In the genomic region with DNA sequence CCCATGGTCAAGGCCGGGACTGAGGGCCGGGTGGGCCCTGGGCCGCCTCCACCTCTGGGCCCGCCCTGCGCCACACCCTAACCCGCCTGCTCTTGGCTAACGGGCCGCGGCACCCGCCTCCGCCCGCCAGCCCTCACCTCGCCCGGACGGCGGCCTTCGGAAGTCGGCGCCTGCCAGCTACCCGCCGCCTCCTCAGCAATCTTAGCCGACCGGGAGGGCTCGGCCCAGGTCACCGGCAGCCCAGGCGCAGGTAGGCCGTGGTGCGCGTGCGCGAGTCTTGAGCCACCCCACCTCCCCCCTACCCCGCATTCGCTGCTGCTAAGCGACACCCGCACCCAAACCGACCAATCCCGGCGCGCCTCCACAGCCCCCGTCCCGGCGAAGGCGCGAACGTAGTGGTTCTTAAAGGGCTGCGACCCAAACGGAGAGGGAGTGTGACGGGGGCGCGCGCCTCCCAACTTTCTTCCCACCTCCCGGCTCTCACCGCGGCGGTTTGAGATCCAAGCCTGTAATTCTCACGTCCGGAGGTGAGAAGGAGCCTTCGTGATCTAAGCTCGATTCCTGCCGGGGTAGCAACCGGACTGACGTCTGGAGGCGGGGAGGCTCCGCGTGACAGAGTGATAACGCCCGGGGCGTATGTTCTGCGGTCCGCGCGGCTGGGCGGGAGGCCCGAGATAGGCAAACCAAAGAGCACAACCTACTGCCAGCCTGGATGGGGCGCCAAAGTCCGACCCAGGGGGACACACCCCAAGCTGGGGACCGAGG, we compare ENCODE assay signal across 1 cellular context.
TF ChIP-seq lines count a peak whose summit lies in the region.

A gene with protein sequence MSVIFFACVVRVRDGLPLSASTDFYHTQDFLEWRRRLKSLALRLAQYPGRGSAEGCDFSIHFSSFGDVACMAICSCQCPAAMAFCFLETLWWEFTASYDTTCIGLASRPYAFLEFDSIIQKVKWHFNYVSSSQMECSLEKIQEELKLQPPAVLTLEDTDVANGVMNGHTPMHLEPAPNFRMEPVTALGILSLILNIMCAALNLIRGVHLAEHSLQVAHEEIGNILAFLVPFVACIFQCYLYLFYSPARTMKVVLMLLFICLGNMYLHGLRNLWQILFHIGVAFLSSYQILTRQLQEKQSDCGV (minus strand): TSS at position 259 of the 765 bp plus-strand sequence. CDS start 12,921 bp downstream, outside the sequence.

TF ChIP-seq in HepG2, 621 proteins besides CTCF, POLR2A, EP300 and RAD21 (continued from another document and continues in another):
- no peak for TF ChIP-seq TCF7L2 (IDR thresholded peaks at IDR 0.05; ENCODE audit: low read depth, low read length)
- no peak; the same call in 1 of the 2 replicates for TF ChIP-seq ISX (CRISPR knock-in tag; conservative IDR thresholded peaks at IDR 0.05)
- TF ChIP-seq GABPA (IDR thresholded peaks at IDR 0.05; ENCODE audit: low read depth, low read length), result no peak
- TF ChIP-seq GABPA (CRISPR knock-in tag; IDR thresholded peaks at IDR 0.05; ENCODE audit: low read depth), result no peak
- TF ChIP-seq, protein P1, sequence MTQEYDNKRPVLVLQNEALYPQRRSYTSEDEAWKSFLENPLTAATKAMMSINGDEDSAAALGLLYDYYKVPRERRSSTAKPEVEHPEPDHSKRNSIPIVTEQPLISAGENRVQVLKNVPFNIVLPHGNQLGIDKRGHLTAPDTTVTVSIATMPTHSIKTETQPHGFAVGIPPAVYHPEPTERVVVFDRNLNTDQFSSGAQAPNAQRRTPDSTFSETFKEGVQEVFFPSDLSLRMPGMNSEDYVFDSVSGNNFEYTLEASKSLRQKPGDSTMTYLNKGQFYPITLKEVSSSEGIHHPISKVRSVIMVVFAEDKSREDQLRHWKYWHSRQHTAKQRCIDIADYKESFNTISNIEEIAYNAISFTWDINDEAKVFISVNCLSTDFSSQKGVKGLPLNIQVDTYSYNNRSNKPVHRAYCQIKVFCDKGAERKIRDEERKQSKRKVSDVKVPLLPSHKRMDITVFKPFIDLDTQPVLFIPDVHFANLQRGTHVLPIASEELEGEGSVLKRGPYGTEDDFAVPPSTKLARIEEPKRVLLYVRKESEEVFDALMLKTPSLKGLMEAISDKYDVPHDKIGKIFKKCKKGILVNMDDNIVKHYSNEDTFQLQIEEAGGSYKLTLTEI (CRISPR knock-in tag; conservative IDR thresholded peaks at IDR 0.05), result no peak
- TF ChIP-seq, protein P2, sequence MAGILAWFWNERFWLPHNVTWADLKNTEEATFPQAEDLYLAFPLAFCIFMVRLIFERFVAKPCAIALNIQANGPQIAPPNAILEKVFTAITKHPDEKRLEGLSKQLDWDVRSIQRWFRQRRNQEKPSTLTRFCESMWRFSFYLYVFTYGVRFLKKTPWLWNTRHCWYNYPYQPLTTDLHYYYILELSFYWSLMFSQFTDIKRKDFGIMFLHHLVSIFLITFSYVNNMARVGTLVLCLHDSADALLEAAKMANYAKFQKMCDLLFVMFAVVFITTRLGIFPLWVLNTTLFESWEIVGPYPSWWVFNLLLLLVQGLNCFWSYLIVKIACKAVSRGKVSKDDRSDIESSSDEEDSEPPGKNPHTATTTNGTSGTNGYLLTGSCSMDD (CRISPR knock-in tag; IDR thresholded peaks at IDR 0.05), result no peak
- TF ChIP-seq ZNF562 (CRISPR knock-in tag; IDR thresholded peaks at IDR 0.05; ENCODE audit: borderline replicate concordance), result no peak
- TF ChIP-seq PPARG (CRISPR knock-in tag; conservative IDR thresholded peaks at IDR 0.05), result 0 out of 2 replicates have a peak, but pooled peaks have one; percentile 12
- peak; percentile 85; the same call in 1 of the 2 replicates for TF ChIP-seq AHR (CRISPR knock-in tag; IDR thresholded peaks at IDR 0.05)
- TF ChIP-seq, protein P3, sequence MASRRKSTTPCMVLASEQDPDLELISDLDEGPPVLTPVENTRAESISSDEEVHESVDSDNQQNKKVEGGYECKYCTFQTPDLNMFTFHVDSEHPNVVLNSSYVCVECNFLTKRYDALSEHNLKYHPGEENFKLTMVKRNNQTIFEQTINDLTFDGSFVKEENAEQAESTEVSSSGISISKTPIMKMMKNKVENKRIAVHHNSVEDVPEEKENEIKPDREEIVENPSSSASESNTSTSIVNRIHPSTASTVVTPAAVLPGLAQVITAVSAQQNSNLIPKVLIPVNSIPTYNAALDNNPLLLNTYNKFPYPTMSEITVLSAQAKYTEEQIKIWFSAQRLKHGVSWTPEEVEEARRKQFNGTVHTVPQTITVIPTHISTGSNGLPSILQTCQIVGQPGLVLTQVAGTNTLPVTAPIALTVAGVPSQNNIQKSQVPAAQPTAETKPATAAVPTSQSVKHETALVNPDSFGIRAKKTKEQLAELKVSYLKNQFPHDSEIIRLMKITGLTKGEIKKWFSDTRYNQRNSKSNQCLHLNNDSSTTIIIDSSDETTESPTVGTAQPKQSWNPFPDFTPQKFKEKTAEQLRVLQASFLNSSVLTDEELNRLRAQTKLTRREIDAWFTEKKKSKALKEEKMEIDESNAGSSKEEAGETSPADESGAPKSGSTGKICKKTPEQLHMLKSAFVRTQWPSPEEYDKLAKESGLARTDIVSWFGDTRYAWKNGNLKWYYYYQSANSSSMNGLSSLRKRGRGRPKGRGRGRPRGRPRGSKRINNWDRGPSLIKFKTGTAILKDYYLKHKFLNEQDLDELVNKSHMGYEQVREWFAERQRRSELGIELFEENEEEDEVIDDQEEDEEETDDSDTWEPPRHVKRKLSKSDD (CRISPR knock-in tag; IDR thresholded peaks at IDR 0.05; ENCODE audit: low read depth), result no peak
- TF ChIP-seq ZNF17 (CRISPR knock-in tag; IDR thresholded peaks at IDR 0.05), result no peak
- TF ChIP-seq, protein P4, sequence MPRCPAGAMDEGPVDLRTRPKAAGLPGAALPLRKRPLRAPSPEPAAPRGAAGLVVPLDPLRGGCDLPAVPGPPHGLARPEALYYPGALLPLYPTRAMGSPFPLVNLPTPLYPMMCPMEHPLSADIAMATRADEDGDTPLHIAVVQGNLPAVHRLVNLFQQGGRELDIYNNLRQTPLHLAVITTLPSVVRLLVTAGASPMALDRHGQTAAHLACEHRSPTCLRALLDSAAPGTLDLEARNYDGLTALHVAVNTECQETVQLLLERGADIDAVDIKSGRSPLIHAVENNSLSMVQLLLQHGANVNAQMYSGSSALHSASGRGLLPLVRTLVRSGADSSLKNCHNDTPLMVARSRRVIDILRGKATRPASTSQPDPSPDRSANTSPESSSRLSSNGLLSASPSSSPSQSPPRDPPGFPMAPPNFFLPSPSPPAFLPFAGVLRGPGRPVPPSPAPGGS (CRISPR knock-in tag; IDR thresholded peaks at IDR 0.05), result peak; percentile 72; the same call in 1 of the 2 replicates
- TF ChIP-seq ZFAT (CRISPR knock-in tag; conservative IDR thresholded peaks at IDR 0.05), result no peak
- 0 out of 2 replicates have a peak, but pooled peaks have one; percentile 30 for TF ChIP-seq ZNF788 (CRISPR knock-in tag; IDR thresholded peaks at IDR 0.05; ENCODE audit: borderline replicate concordance)
- TF ChIP-seq PITX1 (CRISPR knock-in tag; IDR thresholded peaks at IDR 0.05), result peak; percentile 52; the same call in 1 of the 2 replicates
- no peak for TF ChIP-seq MATR3 (CRISPR knock-in tag; IDR thresholded peaks at IDR 0.05)
- TF ChIP-seq, protein P5, sequence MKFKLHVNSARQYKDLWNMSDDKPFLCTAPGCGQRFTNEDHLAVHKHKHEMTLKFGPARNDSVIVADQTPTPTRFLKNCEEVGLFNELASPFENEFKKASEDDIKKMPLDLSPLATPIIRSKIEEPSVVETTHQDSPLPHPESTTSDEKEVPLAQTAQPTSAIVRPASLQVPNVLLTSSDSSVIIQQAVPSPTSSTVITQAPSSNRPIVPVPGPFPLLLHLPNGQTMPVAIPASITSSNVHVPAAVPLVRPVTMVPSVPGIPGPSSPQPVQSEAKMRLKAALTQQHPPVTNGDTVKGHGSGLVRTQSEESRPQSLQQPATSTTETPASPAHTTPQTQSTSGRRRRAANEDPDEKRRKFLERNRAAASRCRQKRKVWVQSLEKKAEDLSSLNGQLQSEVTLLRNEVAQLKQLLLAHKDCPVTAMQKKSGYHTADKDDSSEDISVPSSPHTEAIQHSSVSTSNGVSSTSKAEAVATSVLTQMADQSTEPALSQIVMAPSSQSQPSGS (CRISPR knock-in tag; IDR thresholded peaks at IDR 0.05), result peak; percentile 41; the same call in 1 of the 2 replicates
- TF ChIP-seq NFKBIZ (CRISPR knock-in tag; IDR thresholded peaks at IDR 0.05), result no peak
- TF ChIP-seq, protein P6, sequence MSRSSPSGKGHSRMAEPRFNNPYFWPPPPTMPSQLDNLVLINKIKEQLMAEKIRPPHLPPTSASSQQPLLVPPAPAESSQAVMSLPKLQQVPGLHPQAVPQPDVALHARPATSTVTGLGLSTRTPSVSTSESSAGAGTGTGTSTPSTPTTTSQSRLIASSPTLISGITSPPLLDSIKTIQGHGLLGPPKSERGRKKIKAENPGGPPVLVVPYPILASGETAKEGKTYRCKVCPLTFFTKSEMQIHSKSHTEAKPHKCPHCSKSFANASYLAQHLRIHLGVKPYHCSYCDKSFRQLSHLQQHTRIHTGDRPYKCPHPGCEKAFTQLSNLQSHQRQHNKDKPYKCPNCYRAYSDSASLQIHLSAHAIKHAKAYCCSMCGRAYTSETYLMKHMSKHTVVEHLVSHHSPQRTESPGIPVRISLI (CRISPR knock-in tag; IDR thresholded peaks at IDR 0.05; ENCODE audit: borderline replicate concordance), result no peak; the same call in 1 of the 2 replicates
- peak; percentile 97 for TF ChIP-seq ZNF547 (CRISPR knock-in tag; IDR thresholded peaks at IDR 0.05)
- no peak for TF ChIP-seq ZNF34 (CRISPR knock-in tag; IDR thresholded peaks at IDR 0.05; ENCODE audit: borderline replicate concordance)
- no peak; the same call in 1 of the 2 replicates for TF ChIP-seq ZFP90 (CRISPR knock-in tag; IDR thresholded peaks at IDR 0.05; ENCODE audit: borderline replicate concordance)
- peak; percentile 44 for TF ChIP-seq ZNF331 (CRISPR knock-in tag; IDR thresholded peaks at IDR 0.05)
- TF ChIP-seq, protein P7, sequence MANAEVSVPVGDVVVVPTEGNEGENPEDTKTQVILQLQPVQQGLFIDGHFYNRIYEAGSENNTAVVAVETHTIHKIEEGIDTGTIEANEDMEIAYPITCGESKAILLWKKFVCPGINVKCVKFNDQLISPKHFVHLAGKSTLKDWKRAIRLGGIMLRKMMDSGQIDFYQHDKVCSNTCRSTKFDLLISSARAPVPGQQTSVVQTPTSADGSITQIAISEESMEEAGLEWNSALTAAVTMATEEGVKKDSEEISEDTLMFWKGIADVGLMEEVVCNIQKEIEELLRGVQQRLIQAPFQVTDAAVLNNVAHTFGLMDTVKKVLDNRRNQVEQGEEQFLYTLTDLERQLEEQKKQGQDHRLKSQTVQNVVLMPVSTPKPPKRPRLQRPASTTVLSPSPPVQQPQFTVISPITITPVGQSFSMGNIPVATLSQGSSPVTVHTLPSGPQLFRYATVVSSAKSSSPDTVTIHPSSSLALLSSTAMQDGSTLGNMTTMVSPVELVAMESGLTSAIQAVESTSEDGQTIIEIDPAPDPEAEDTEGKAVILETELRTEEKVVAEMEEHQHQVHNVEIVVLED (CRISPR knock-in tag; IDR thresholded peaks at IDR 0.05; ENCODE audit: borderline replicate concordance), result peak; percentile 84
- no peak for TF ChIP-seq MEIS2 (CRISPR knock-in tag; IDR thresholded peaks at IDR 0.05)
- no peak for TF ChIP-seq ZC3H4 (CRISPR knock-in tag; IDR thresholded peaks at IDR 0.05; ENCODE audit: borderline replicate concordance)
- TF ChIP-seq FOXJ3 (CRISPR knock-in tag; IDR thresholded peaks at IDR 0.05; ENCODE audit: borderline replicate concordance), result no peak
- TF ChIP-seq, protein P8, sequence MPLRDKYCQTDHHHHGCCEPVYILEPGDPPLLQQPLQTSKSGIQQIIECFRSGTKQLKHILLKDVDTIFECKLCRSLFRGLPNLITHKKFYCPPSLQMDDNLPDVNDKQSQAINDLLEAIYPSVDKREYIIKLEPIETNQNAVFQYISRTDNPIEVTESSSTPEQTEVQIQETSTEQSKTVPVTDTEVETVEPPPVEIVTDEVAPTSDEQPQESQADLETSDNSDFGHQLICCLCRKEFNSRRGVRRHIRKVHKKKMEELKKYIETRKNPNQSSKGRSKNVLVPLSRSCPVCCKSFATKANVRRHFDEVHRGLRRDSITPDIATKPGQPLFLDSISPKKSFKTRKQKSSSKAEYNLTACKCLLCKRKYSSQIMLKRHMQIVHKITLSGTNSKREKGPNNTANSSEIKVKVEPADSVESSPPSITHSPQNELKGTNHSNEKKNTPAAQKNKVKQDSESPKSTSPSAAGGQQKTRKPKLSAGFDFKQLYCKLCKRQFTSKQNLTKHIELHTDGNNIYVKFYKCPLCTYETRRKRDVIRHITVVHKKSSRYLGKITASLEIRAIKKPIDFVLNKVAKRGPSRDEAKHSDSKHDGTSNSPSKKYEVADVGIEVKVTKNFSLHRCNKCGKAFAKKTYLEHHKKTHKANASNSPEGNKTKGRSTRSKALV (CRISPR knock-in tag; IDR thresholded peaks at IDR 0.05), result no peak
- TF ChIP-seq, protein P9, sequence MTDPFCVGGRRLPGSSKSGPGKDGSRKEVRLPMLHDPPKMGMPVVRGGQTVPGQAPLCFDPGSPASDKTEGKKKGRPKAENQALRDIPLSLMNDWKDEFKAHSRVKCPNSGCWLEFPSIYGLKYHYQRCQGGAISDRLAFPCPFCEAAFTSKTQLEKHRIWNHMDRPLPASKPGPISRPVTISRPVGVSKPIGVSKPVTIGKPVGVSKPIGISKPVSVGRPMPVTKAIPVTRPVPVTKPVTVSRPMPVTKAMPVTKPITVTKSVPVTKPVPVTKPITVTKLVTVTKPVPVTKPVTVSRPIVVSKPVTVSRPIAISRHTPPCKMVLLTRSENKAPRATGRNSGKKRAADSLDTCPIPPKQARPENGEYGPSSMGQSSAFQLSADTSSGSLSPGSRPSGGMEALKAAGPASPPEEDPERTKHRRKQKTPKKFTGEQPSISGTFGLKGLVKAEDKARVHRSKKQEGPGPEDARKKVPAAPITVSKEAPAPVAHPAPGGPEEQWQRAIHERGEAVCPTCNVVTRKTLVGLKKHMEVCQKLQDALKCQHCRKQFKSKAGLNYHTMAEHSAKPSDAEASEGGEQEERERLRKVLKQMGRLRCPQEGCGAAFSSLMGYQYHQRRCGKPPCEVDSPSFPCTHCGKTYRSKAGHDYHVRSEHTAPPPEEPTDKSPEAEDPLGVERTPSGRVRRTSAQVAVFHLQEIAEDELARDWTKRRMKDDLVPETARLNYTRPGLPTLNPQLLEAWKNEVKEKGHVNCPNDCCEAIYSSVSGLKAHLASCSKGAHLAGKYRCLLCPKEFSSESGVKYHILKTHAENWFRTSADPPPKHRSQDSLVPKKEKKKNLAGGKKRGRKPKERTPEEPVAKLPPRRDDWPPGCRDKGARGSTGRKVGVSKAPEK (CRISPR knock-in tag; IDR thresholded peaks at IDR 0.05; ENCODE audit: borderline replicate concordance), result no peak
- no peak; the same call in 1 of the 2 replicates for TF ChIP-seq ZNF564 (CRISPR knock-in tag; IDR thresholded peaks at IDR 0.05)
- no peak for TF ChIP-seq ZNF713 (CRISPR knock-in tag; IDR thresholded peaks at IDR 0.05)
- TF ChIP-seq, protein P10, sequence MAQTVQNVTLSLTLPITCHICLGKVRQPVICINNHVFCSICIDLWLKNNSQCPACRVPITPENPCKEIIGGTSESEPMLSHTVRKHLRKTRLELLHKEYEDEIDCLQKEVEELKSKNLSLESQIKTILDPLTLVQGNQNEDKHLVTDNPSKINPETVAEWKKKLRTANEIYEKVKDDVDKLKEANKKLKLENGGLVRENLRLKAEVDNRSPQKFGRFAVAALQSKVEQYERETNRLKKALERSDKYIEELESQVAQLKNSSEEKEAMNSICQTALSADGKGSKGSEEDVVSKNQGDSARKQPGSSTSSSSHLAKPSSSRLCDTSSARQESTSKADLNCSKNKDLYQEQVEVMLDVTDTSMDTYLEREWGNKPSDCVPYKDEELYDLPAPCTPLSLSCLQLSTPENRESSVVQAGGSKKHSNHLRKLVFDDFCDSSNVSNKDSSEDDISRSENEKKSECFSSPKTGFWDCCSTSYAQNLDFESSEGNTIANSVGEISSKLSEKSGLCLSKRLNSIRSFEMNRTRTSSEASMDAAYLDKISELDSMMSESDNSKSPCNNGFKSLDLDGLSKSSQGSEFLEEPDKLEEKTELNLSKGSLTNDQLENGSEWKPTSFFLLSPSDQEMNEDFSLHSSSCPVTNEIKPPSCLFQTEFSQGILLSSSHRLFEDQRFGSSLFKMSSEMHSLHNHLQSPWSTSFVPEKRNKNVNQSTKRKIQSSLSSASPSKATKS (CRISPR knock-in tag; IDR thresholded peaks at IDR 0.05), result no peak
- peak; percentile 32 for TF ChIP-seq HDAC2 (CRISPR knock-in tag; IDR thresholded peaks at IDR 0.05)
- TF ChIP-seq ZNF329 (CRISPR knock-in tag; IDR thresholded peaks at IDR 0.05; ENCODE audit: low read depth), result no peak; the same call in 1 of the 2 replicates
- TF ChIP-seq DNMT3B (CRISPR knock-in tag; conservative IDR thresholded peaks at IDR 0.05), result no peak
